ENCODE assay signal across 2 cellular contexts in genomic region chr1:245672836-245673656, GRCh38.
TF ChIP-seq lines count a peak whose summit lies in the region.
"Not testable (repeated sequence)": the region's sequence is repeated elsewhere in the genome, so short reads cannot be mapped to it uniquely, and the experiment has no call there.

No MANE protein-coding gene starts in this region.

TF ChIP-seq in HCT116, 20 proteins besides CTCF, POLR2A, EP300 and RAD21:
- TF ChIP-seq EGR1 (IDR thresholded peaks at IDR 0.05; ENCODE audit: low read depth), result peak; percentile 21; the same call in 1 of the 2 replicates
- TF ChIP-seq YY1 (IDR thresholded peaks at IDR 0.05; ENCODE audit: extremely low read depth, insufficient replicate concordance, low read depth, low read length), result peak; percentile 11

TF ChIP-seq in K562, 482 proteins besides CTCF, POLR2A, EP300 and RAD21:
- peak in 1 of 2 experiments; percentile 21; a peak in 1 of 4 replicates for TF ChIP-seq SIX5 (IDR thresholded peaks at IDR 0.05; ENCODE audit: borderline replicate concordance in 1 of 2, insufficient read depth in 1 of 2, low read depth in 1 of 2, low read length in 2 of 2)
- peak; percentile 65 for TF ChIP-seq HCFC1 (IDR thresholded peaks at IDR 0.05; ENCODE audit: low read depth, low read length)
- TF ChIP-seq TCF7L2 (IDR thresholded peaks at IDR 0.05; ENCODE audit: low read depth, low read length), result peak; percentile 54; the same call in 1 of the 2 replicates
- TF ChIP-seq YY1 (IDR thresholded peaks at IDR 0.05; ENCODE audit: borderline replicate concordance in 1 of 3, control insufficient read depth in 1 of 3, extremely low read depth in 1 of 3, insufficient read depth in 3 of 3, insufficient read length in 1 of 3, insufficient replicate concordance in 2 of 3, low read depth in 1 of 3, low read length in 2 of 3), result peak; percentile 76 to 94 (median 87)
- 0 out of 2 replicates have a peak, but pooled peaks have one; percentile 18 for TF ChIP-seq KAT8 (IDR thresholded peaks at IDR 0.05; ENCODE audit: low read depth)
- TF ChIP-seq TEAD4 (IDR thresholded peaks at IDR 0.05; ENCODE audit: low read length), result peak; percentile 46; the same call in 1 of the 2 replicates
- not testable (repeated sequence) for TF ChIP-seq TEAD4 (CRISPR knock-in tag; IDR thresholded peaks at IDR 0.05; ENCODE audit: borderline replicate concordance)
